In the genomic region with DNA sequence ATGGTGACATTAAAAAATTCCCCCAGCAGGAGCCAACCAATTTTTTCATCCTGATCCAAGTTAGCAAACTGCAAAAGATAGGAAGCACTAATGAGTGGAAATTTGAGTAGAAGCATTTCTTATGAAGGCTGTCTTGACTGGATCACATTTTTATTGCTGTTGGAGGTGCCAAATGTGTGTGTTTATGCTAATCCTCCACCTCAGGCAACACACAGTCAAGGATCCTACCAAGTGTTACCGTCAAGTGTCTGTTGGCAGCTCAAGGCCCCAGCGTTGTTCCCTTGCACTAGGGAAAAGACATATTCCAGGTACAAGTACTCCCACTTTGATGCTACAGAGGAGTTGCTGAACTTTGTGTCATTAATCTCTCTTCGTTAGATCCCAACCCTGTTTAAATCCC, we compare ENCODE assay signal across 29 cellular contexts. TPM values are rescaled to one million over a fixed set of nuclear protein-coding genes. Genes with fewer than 3 reads are reported as not detected.
"Had no signal": no experiment of that assay in that cellular context is flagged by ENCODE, and none has a peak within 500 bp of the region (broad histone marks: within the 10 kb centered on the region; RNA-seq: fewer than 3 reads in every experiment).

No MANE protein-coding gene starts in this region.

- H3K4me1 ChIP-seq: lower lobe of right lung, right atrium auricular region, upper lobe of left lung had no signal

- H3K36me3 Mint-ChIP-seq: naive thymus-derived CD4-positive, alpha-beta T cell; natural killer cell treated with Interleukin-12 subunit alpha and Interleukin-12 subunit beta and Interleukin-15 and Interleukin-18, amount 100 ng/mL, for 72 hours; stimulated activated memory B cell treated with anti-CD40 and anti-IgM and Interleukin-4, amounts not matched to agents 10 μg/mL and 1 μg/mL and 100 μg/mL, for 72 hours had no signal

- H3K4me1 Mint-ChIP-seq: naive thymus-derived CD4-positive, alpha-beta T cell; stimulated activated memory B cell treated with anti-CD40 and anti-IgM and Interleukin-4, amounts not matched to agents 10 μg/mL and 1 μg/mL and 100 μg/mL, for 72 hours; stimulated activated naive CD8-positive, alpha-beta T cell treated with anti-CD3 and anti-CD28 coated beads, Interleukin-15, amount 100 ng/mL, for 72 hours had no signal

- H3K27me3 Mint-ChIP-seq: progenitor cell of endocrine pancreas; stimulated activated memory B cell treated with anti-CD40 and anti-IgM and Interleukin-4, amounts not matched to agents 10 μg/mL and 1 μg/mL and 100 μg/mL, for 72 hours; stimulated activated naive CD8-positive, alpha-beta T cell treated with anti-CD3 and anti-CD28 coated beads, Interleukin-15, amount 100 ng/mL, for 72 hours had no signal

- H3K79me2 ChIP-seq: hepatocyte had no signal

- H2AFZ ChIP-seq: hepatocyte had no signal

- H3K4me2 ChIP-seq: hepatocyte, smooth muscle cell had no signal

- H3K9me3 Mint-ChIP-seq: natural killer cell treated with Interleukin-12 subunit alpha and Interleukin-12 subunit beta and Interleukin-15 and Interleukin-18, amount 100 ng/mL, for 72 hours; stimulated activated memory B cell treated with anti-CD40 and anti-IgM and Interleukin-4, amounts not matched to agents 10 μg/mL and 1 μg/mL and 100 μg/mL, for 72 hours; stimulated activated naive CD8-positive, alpha-beta T cell treated with anti-CD3 and anti-CD28 coated beads, Interleukin-15, amount 100 ng/mL, for 72 hours had no signal

- H3K36me3 ChIP-seq: lower lobe of right lung, ovary, right atrium auricular region, right lobe of liver, tibial nerve, upper lobe of left lung had no signal

- H3K9me3 ChIP-seq: lower lobe of right lung, ovary, right atrium auricular region, right lobe of liver, tibial nerve, upper lobe of left lung had no signal

- H3K27me3 ChIP-seq: hepatocyte, ovary, right atrium auricular region, right lobe of liver, tibial nerve, upper lobe of left lung had no signal

- ATAC-seq: left cardiac atrium; left lobe of liver; lower lobe of right lung; naive thymus-derived CD4-positive, alpha-beta T cell; natural killer cell treated with Interleukin-12 subunit alpha and Interleukin-12 subunit beta and Interleukin-15 and Interleukin-18, amount 100 ng/mL, for 72 hours; right lobe of liver; stimulated activated memory B cell treated with anti-CD40 and anti-IgM and Interleukin-4, amounts not matched to agents 10 μg/mL and 1 μg/mL and 100 μg/mL, for 72 hours; stimulated activated naive CD8-positive, alpha-beta T cell treated with anti-CD3 and anti-CD28 coated beads, Interleukin-15, amount 100 ng/mL, for 72 hours had no signal

- DNase-seq: islet precursor cell; kidney glomerular epithelial cell; left cardiac atrium; lower lobe of right lung; mammary epithelial cell; mesenchymal stem cell; naive thymus-derived CD4-positive, alpha-beta T cell; ovary; right lobe of liver; stimulated activated CD4-positive, alpha-beta T cell treated with anti-CD3 and anti-CD28 coated beads, Interleukin-1b, Interleukin-23, amount 100 ng/mL, for 48 hours; stimulated activated CD4-positive, alpha-beta T cell treated with anti-CD3 and anti-CD28 coated beads, Interleukin-2, amount 100 ng/mL, for 48 hours; stimulated activated CD4-positive, alpha-beta T cell treated with anti-CD3 and anti-CD28 coated beads, Interleukin-4, amount 100 ng/mL, for 4 hours; stimulated activated CD8-positive, alpha-beta memory T cell treated with anti-CD3 and anti-CD28 coated beads, Interleukin-4, amount 100 ng/mL, for 48 hours; stimulated activated naive CD4-positive, alpha-beta T cell treated with Interleukin-2 at 50 U/mL for 16 hours; stimulated activated naive CD8-positive, alpha-beta T cell treated with anti-CD3 and anti-CD28 coated beads, Interleukin-15, amount 100 ng/mL, for 72 hours; substantia nigra; upper lobe of left lung had no signal

- H3K4me3 Mint-ChIP-seq: naive thymus-derived CD4-positive, alpha-beta T cell; natural killer cell treated with Interleukin-12 subunit alpha and Interleukin-12 subunit beta and Interleukin-15 and Interleukin-18, amount 100 ng/mL, for 72 hours; stimulated activated memory B cell treated with anti-CD40 and anti-IgM and Interleukin-4, amounts not matched to agents 10 μg/mL and 1 μg/mL and 100 μg/mL, for 72 hours; stimulated activated naive CD8-positive, alpha-beta T cell treated with anti-CD3 and anti-CD28 coated beads, Interleukin-15, amount 100 ng/mL, for 72 hours had no signal

- H3K27ac Mint-ChIP-seq: naive thymus-derived CD4-positive, alpha-beta T cell; natural killer cell treated with Interleukin-12 subunit alpha and Interleukin-12 subunit beta and Interleukin-15 and Interleukin-18, amount 100 ng/mL, for 72 hours; stimulated activated memory B cell treated with anti-CD40 and anti-IgM and Interleukin-4, amounts not matched to agents 10 μg/mL and 1 μg/mL and 100 μg/mL, for 72 hours had no signal

- H3K27ac ChIP-seq: hepatocyte, lower lobe of right lung, ovary, right atrium auricular region, right lobe of liver, tibial nerve, upper lobe of left lung had no signal

- H3K4me3 ChIP-seq: hepatocyte, lower lobe of right lung, ovary, right atrium auricular region, right lobe of liver, smooth muscle cell, tibial nerve, upper lobe of left lung had no signal

RNA-seq across cellular contexts. Expression of a gene that starts 42.6 kb away (rescaled TPM):
- total RNA-seq: mammary epithelial cell; mononuclear cell; myocyte; naive thymus-derived CD4-positive, alpha-beta T cell; natural killer cell treated with Interleukin-12 subunit alpha and Interleukin-12 subunit beta and Interleukin-15 and Interleukin-18, amount 100 ng/mL, for 72 hours; progenitor cell of endocrine pancreas; renal cortical epithelial cell; smooth muscle cell had no signal
- polyA plus RNA-seq: hepatocyte; mammary epithelial cell; naive thymus-derived CD4-positive, alpha-beta T cell; neural cell had no signal
